In genomic region chr10:110354322-110354766, GRCh38 we compare ENCODE assay signal across 8 cellular contexts. TPM values are rescaled to one million over a fixed set of nuclear protein-coding genes. Genes with fewer than 3 reads are reported as not detected.
DNase-seq lines count a peak whose midpoint lies in the region; ATAC-seq and TF ChIP-seq lines count a peak whose summit lies in the region.

No MANE protein-coding gene starts in this region.

- H3K4me1 Mint-ChIP-seq in activated naive CD8-positive, alpha-beta T cell treated with anti-CD3 and anti-CD28 coated beads for 36 hours: peaks cover 45% of the 10 kb centered on the region

- H3K4me3 Mint-ChIP-seq in activated naive CD8-positive, alpha-beta T cell treated with anti-CD3 and anti-CD28 coated beads for 36 hours: no peak overlapping the region

- peak; percentile 94 for ATAC-seq in SK-N-SH treated with all-trans-retinoic acid at 6 μM for 48 hours
- ATAC-seq in heart left ventricle: peak; percentile 62 to 91 (median 82)

- no peak overlapping the region for H3K27ac Mint-ChIP-seq in activated naive CD8-positive, alpha-beta T cell treated with anti-CD3 and anti-CD28 coated beads for 36 hours

- WGBS in heart left ventricle, 4 donors: 25 to 33% (median 31%) methylated on average over 10 to 11 of the region's 11 CpGs

- H3K9me3 ChIP-seq in HUES48 (ENCODE audit: control insufficient read depth, insufficient read depth, low read length) (no peaks in the 10 kb centered on the region), heart left ventricle (no peaks in the 10 kb centered on the region), vagina (no peaks in the 10 kb centered on the region)

- DNase-seq in NCI-H2029 (lab: John Stamatoyannopoulos, UW) (peak; percentile 8), NCI-H2029 treated with DMSO at 0.1 percent for 48 hours (lab: John Stamatoyannopoulos, UW) (no peak), heart left ventricle (peak; percentile 76 to 85 (median 78)), putamen (ENCODE audit: low spot score) (peak; percentile 47), vagina (ENCODE audit: extremely low spot score in 2 of 2) (no peak)
- peak; percentile 75 for DNase-seq in activated naive CD8-positive, alpha-beta T cell treated with anti-CD3 and anti-CD28 coated beads for 36 hours

- H3K27me3 Mint-ChIP-seq in activated naive CD8-positive, alpha-beta T cell treated with anti-CD3 and anti-CD28 coated beads for 36 hours: peaks cover 14% of the 10 kb centered on the region

- TF ChIP-seq CTCF in heart left ventricle (IDR thresholded peaks at IDR 0.05): peak; percentile 54 to 85 (median 73)
- peak; percentile 18 to 58 (median 55) for TF ChIP-seq CTCF in vagina (IDR thresholded peaks at IDR 0.05)

- no peaks in the 10 kb centered on the region for H3K9me3 Mint-ChIP-seq in activated naive CD8-positive, alpha-beta T cell treated with anti-CD3 and anti-CD28 coated beads for 36 hours

- TF ChIP-seq POLR2A in heart left ventricle (IDR thresholded peaks at IDR 0.05) (no peak), vagina (IDR thresholded peaks at IDR 0.05) (no peak)

- H3K36me3 ChIP-seq in HUES48 (ENCODE audit: control insufficient read depth, insufficient read depth, low read length) (no peaks in the 10 kb centered on the region), heart left ventricle (no peaks in the 10 kb centered on the region), vagina (no peaks in the 10 kb centered on the region)

- H3K4me3 ChIP-seq in HUES48 (ENCODE audit: low read depth, low read length): peak overlapping the region; percentile 36; the same call in 1 of the 2 replicates
- H3K4me3 ChIP-seq in heart left ventricle: no peak overlapping the region
- H3K4me3 ChIP-seq in vagina: no peak overlapping the region

- H3K27ac ChIP-seq in HUES48 (ENCODE audit: low read depth, low read length) (no peak overlapping the region), heart left ventricle (no peak overlapping the region), vagina (no peak overlapping the region)

- H3K27me3 ChIP-seq in HUES48 (ENCODE audit: control insufficient read depth, insufficient read depth, low read length) (no peaks in the 10 kb centered on the region), heart left ventricle (peaks cover 0 to 3% (median 0%) of the 10 kb centered on the region in 9 donors), vagina (no peaks in the 10 kb centered on the region)

- peaks cover 18% of the 10 kb centered on the region for H3K4me1 ChIP-seq in HUES48 (ENCODE audit: control insufficient read depth, insufficient read depth, low read length)
- peaks cover 0 to 45% (median 8%) of the 10 kb centered on the region in 12 donors for H3K4me1 ChIP-seq in heart left ventricle
- H3K4me1 ChIP-seq in vagina: peaks cover 32% of the 10 kb centered on the region

- intact Hi-C loops in heart left ventricle (cut with DNase I) (loop anchor here in 8 of 10 donors (1.0 to 10.0 kb wide), 9 partner anchors 42 to 193 kb away; partner anchors contain the start of gene DUSP5 (in 3 of the 8)), vagina (cut with DNase I) (no loop called here)

- H3K36me3 Mint-ChIP-seq in activated naive CD8-positive, alpha-beta T cell treated with anti-CD3 and anti-CD28 coated beads for 36 hours: no peaks in the 10 kb centered on the region

- no peak overlapping the region for H3K9ac ChIP-seq in HUES48 (ENCODE audit: low read depth, low read length)

TF ChIP-seq in SK-N-SH treated with all-trans-retinoic acid at 6 μM for 48 hours, 23 proteins besides CTCF, POLR2A, EP300 and RAD21:
- TF ChIP-seq CSRNP3 (CRISPR knock-in tag; IDR thresholded peaks at IDR 0.05): no peak
- no peak for TF ChIP-seq TCF4 (CRISPR knock-in tag; IDR thresholded peaks at IDR 0.05; ENCODE audit: borderline replicate concordance)
- TF ChIP-seq ZFP30 (CRISPR knock-in tag; IDR thresholded peaks at IDR 0.05): no peak
- TF ChIP-seq BACH2 (CRISPR knock-in tag; IDR thresholded peaks at IDR 0.05; ENCODE audit: borderline replicate concordance): no peak
- no peak for TF ChIP-seq ZFP3 (CRISPR knock-in tag; IDR thresholded peaks at IDR 0.05)
- no peak for TF ChIP-seq ZNF70 (CRISPR knock-in tag; IDR thresholded peaks at IDR 0.05)
- TF ChIP-seq RARB (CRISPR knock-in tag; IDR thresholded peaks at IDR 0.05): no peak
- TF ChIP-seq PPARA (CRISPR knock-in tag; IDR thresholded peaks at IDR 0.05; ENCODE audit: borderline replicate concordance): no peak
- TF ChIP-seq ZNF8 (CRISPR knock-in tag; IDR thresholded peaks at IDR 0.05): no peak
- TF ChIP-seq ZNF565 (CRISPR knock-in tag; conservative IDR thresholded peaks at IDR 0.05; ENCODE audit: low read depth): no peak
- no peak for TF ChIP-seq ZC3H10 (CRISPR knock-in tag; IDR thresholded peaks at IDR 0.05)
- no peak for TF ChIP-seq POU6F1 (CRISPR knock-in tag; IDR thresholded peaks at IDR 0.05; ENCODE audit: borderline replicate concordance, low read depth)
- TF ChIP-seq, protein P1, sequence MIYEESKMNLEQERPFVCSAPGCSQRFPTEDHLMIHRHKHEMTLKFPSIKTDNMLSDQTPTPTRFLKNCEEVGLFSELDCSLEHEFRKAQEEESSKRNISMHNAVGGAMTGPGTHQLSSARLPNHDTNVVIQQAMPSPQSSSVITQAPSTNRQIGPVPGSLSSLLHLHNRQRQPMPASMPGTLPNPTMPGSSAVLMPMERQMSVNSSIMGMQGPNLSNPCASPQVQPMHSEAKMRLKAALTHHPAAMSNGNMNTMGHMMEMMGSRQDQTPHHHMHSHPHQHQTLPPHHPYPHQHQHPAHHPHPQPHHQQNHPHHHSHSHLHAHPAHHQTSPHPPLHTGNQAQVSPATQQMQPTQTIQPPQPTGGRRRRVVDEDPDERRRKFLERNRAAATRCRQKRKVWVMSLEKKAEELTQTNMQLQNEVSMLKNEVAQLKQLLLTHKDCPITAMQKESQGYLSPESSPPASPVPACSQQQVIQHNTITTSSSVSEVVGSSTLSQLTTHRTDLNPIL (CRISPR knock-in tag; IDR thresholded peaks at IDR 0.05; ENCODE audit: low read depth): no peak

RNA-seq across cellular contexts. Expression of gene SMNDC1, which starts 49.6 kb away (rescaled TPM):
- 10 to 100 TPM; 55.1 to 56.9 TPM for total RNA-seq in activated naive CD8-positive, alpha-beta T cell treated with anti-CD3 and anti-CD28 coated beads for 36 hours
- total RNA-seq in heart left ventricle (10 to 100 TPM in 7 of 9 donors, 1 to 10 TPM in 2; 5.2 to 23.1 (median 20.7) TPM), vagina (12.3 TPM)
- polyA plus RNA-seq in heart left ventricle: 10 to 100 TPM in 1 of 2 donors, 1 to 10 TPM in 1; 7.5 to 13.1 TPM

Comparison
In these comparisons a context has a peak if more than half of its experiments do, and no peak if none do; other contexts are left out.
1. DNase-seq: peak in NCI-H2029 (single experiment), activated naive CD8-positive, alpha-beta T cell treated with anti-CD3 and anti-CD28 coated beads for 36 hours (single experiment), heart left ventricle (5 of 5) and putamen (single experiment); none in NCI-H2029 treated with DMSO at 0.1 percent for 48 hours (single experiment) and vagina (0 of 2).